In the genomic region with DNA sequence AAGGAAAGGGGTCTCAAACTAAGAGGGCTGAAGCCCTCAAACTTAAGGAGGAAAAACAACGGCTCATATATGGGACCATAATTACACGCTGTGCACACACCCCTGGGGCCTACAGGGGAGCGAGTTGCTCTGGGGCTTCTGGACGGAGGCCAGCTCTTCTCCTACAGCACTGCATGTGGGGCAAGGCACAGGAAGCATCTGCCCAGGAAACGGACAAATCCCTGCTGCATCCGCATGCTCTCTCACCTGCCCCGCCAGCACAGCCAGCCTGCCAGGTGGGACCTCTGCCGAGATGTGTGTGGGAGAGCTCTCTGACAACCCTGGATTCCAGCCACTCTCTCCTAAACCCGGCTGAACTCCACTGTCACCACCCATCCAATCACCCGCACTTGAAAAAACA, we compare ENCODE assay signal across 11 cellular contexts. TPM values are rescaled to one million over a fixed set of nuclear protein-coding genes. Genes with fewer than 3 reads are reported as not detected.
DNase-seq lines count a peak whose midpoint lies in the region; TF ChIP-seq lines count a peak whose summit lies in the region.
"Had no signal": no experiment of that assay in that cellular context is flagged by ENCODE, and none has a peak within 500 bp of the region (broad histone marks: within the 10 kb centered on the region; RNA-seq: fewer than 3 reads in every experiment).

No MANE protein-coding gene starts in this region.

- H3K4me3 ChIP-seq in HEK293 (ENCODE audit: low read depth, low read length) (no peak overlapping the region), choroid plexus epithelial cell (ENCODE audit: low read depth, low read length) (no peak overlapping the region), tibial artery (no peak overlapping the region)

- peaks cover 10% of the 10 kb centered on the region for H3K36me3 Mint-ChIP-seq in progenitor cell of endocrine pancreas (ENCODE audit: insufficient read depth)
- peaks cover under 1% of the 10 kb centered on the region for H3K36me3 Mint-ChIP-seq in activated CD4-positive, alpha-beta T cell treated with anti-CD3 and anti-CD28 coated beads, Interleukin-2, amount 10 ng/mL, durations not matched to agents 7 days and 5 days (ENCODE audit: low read depth)
- H3K36me3 Mint-ChIP-seq in activated naive CD8-positive, alpha-beta T cell treated with anti-CD3 and anti-CD28 coated beads for 36 hours = peaks cover 6% of the 10 kb centered on the region

- intact Hi-C loops in tibial artery (cut with DNase I; ENCODE audit: low total_unique reads) = no loop called here

- H3K4me1 Mint-ChIP-seq in progenitor cell of endocrine pancreas (ENCODE audit: low read depth) = peaks cover 7% of the 10 kb centered on the region
- peaks cover 11% of the 10 kb centered on the region for H3K4me1 Mint-ChIP-seq in activated CD4-positive, alpha-beta T cell treated with anti-CD3 and anti-CD28 coated beads, Interleukin-2, amount 10 ng/mL, durations not matched to agents 7 days and 5 days
- no peaks in the 10 kb centered on the region for H3K4me1 Mint-ChIP-seq in activated naive CD8-positive, alpha-beta T cell treated with anti-CD3 and anti-CD28 coated beads for 36 hours

- H3K27me3 ChIP-seq in tibial artery = no peaks in the 10 kb centered on the region

- peak overlapping the region; percentile 49 for H3K27ac Mint-ChIP-seq in progenitor cell of endocrine pancreas
- no peak overlapping the region for H3K27ac Mint-ChIP-seq in activated CD4-positive, alpha-beta T cell treated with anti-CD3 and anti-CD28 coated beads, Interleukin-2, amount 10 ng/mL, durations not matched to agents 7 days and 5 days
- no peak overlapping the region for H3K27ac Mint-ChIP-seq in activated naive CD8-positive, alpha-beta T cell treated with anti-CD3 and anti-CD28 coated beads for 36 hours

- DNase-seq in NCI-H510A (lab: John Stamatoyannopoulos, UW) (peak; percentile 37), choroid plexus epithelial cell (ENCODE audit: low read depth) (peak; percentile 64), progenitor cell of endocrine pancreas (ENCODE audit: low spot score, unreplicated experiment) (no peak), tibial artery (no peak)
- no peak for DNase-seq in activated CD4-positive, alpha-beta T cell treated with anti-CD3 and anti-CD28 coated beads, Interleukin-2, amount 10 ng/mL, durations not matched to agents 7 days and 5 days
- no peak for DNase-seq in activated naive CD8-positive, alpha-beta T cell treated with anti-CD3 and anti-CD28 coated beads for 36 hours
- DNase-seq: activated T-cell treated with anti-CD3 and anti-CD28 coated beads, Interleukin-2, amount 50 U/mL, for 48 hours; Right ventricle myocardium superior; stimulated activated CD4-positive, alpha-beta T cell treated with anti-CD3 and anti-CD28 coated beads, Interleukin-4, amount 100 ng/mL, for 24 hours had no signal

- H3K27ac ChIP-seq in HEK293 (ENCODE audit: extremely low read depth, low read depth, low read length) = no peak overlapping the region
- peak overlapping the region in 1 of 2 donors; percentile 16 for H3K27ac ChIP-seq in tibial artery
- H3K27ac ChIP-seq: epithelial cell of prostate had no signal

- TF ChIP-seq CTCF in HEK293 (tag by site-specific recombination; IDR thresholded peaks at IDR 0.05) (no peak), choroid plexus epithelial cell (conservative IDR thresholded peaks at IDR 0.05; ENCODE audit: low read depth, low read length) (no peak), progenitor cell of endocrine pancreas (IDR thresholded peaks at IDR 0.05; ENCODE audit: unreplicated experiment) (no peak), tibial artery (IDR thresholded peaks at IDR 0.05) (no peak)

- no peaks in the 10 kb centered on the region for H3K27me3 Mint-ChIP-seq in progenitor cell of endocrine pancreas
- H3K27me3 Mint-ChIP-seq in activated CD4-positive, alpha-beta T cell treated with anti-CD3 and anti-CD28 coated beads, Interleukin-2, amount 10 ng/mL, durations not matched to agents 7 days and 5 days = no peaks in the 10 kb centered on the region
- H3K27me3 Mint-ChIP-seq in activated naive CD8-positive, alpha-beta T cell treated with anti-CD3 and anti-CD28 coated beads for 36 hours = no peaks in the 10 kb centered on the region

- no peaks in the 10 kb centered on the region for H3K9me3 Mint-ChIP-seq in progenitor cell of endocrine pancreas (ENCODE audit: low read depth)
- H3K9me3 Mint-ChIP-seq in activated CD4-positive, alpha-beta T cell treated with anti-CD3 and anti-CD28 coated beads, Interleukin-2, amount 10 ng/mL, durations not matched to agents 7 days and 5 days = no peaks in the 10 kb centered on the region
- H3K9me3 Mint-ChIP-seq in activated naive CD8-positive, alpha-beta T cell treated with anti-CD3 and anti-CD28 coated beads for 36 hours = no peaks in the 10 kb centered on the region

- H3K9me3 ChIP-seq in HEK293 (ENCODE audit: control insufficient read depth, insufficient read depth, low read depth, low read length) (no peaks in the 10 kb centered on the region), tibial artery (no peaks in the 10 kb centered on the region)

- POLR2A ChIA-PET in HEK293 (lab: Yijun Ruan, JAX) = interaction anchor here (0.6 kb wide), 1 partner anchor 153 kb away, joined by 3 read pairs; no protein-coding TSS in a partner anchor
- POLR2A ChIA-PET in activated CD4-positive, alpha-beta T cell treated with anti-CD3 and anti-CD28 coated beads, Interleukin-2, amount 10 ng/mL, durations not matched to agents 7 days and 5 days (lab: Charles Lee) = no interaction called here

- no peak overlapping the region for H3K4me3 Mint-ChIP-seq in progenitor cell of endocrine pancreas (ENCODE audit: low read depth)
- H3K4me3 Mint-ChIP-seq in activated CD4-positive, alpha-beta T cell treated with anti-CD3 and anti-CD28 coated beads, Interleukin-2, amount 10 ng/mL, durations not matched to agents 7 days and 5 days = no peak overlapping the region
- H3K4me3 Mint-ChIP-seq in activated naive CD8-positive, alpha-beta T cell treated with anti-CD3 and anti-CD28 coated beads for 36 hours = no peak overlapping the region

- 0 out of 2 replicates have a peak, but pooled peaks cover 4% of the 10 kb centered on the region for H3K4me1 ChIP-seq in HEK293 (ENCODE audit: control insufficient read depth, insufficient read depth, low read length)
- H3K4me1 ChIP-seq in tibial artery = peaks cover 0 to 30% (median 18%) of the 10 kb centered on the region in 4 donors

- CTCF ChIA-PET in HEK293 (lab: Yijun Ruan, JAX) = interaction anchor here (0.6 to 1.4 kb wide), 2 partner anchors 18 to 19 kb away, joined by 3 read pairs; no protein-coding TSS in a partner anchor
- CTCF ChIA-PET in activated CD4-positive, alpha-beta T cell treated with anti-CD3 and anti-CD28 coated beads, Interleukin-2, amount 10 ng/mL, durations not matched to agents 7 days and 5 days (lab: Charles Lee) = interaction anchor here (1.7 kb wide), 1 partner anchor 16 kb away, joined by 4 read pairs; no protein-coding TSS in a partner anchor

- H3K36me3 ChIP-seq in HEK293 (ENCODE audit: control insufficient read depth in 2 of 2, insufficient read depth in 1 of 2, low read length in 2 of 2) = peaks cover 0 to 13% of the 10 kb centered on the region in 2 experiments; a peak in 1 of 3 replicates
- peaks cover 6 to 32% (median 23%) of the 10 kb centered on the region in 3 donors for H3K36me3 ChIP-seq in tibial artery

TF ChIP-seq in HEK293, 187 proteins besides CTCF, POLR2A, EP300 and RAD21 (continues in another document):
- TF ChIP-seq, protein P1, sequence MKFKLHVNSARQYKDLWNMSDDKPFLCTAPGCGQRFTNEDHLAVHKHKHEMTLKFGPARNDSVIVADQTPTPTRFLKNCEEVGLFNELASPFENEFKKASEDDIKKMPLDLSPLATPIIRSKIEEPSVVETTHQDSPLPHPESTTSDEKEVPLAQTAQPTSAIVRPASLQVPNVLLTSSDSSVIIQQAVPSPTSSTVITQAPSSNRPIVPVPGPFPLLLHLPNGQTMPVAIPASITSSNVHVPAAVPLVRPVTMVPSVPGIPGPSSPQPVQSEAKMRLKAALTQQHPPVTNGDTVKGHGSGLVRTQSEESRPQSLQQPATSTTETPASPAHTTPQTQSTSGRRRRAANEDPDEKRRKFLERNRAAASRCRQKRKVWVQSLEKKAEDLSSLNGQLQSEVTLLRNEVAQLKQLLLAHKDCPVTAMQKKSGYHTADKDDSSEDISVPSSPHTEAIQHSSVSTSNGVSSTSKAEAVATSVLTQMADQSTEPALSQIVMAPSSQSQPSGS (tag by site-specific recombination; IDR thresholded peaks at IDR 0.05; ENCODE audit: low read depth) = no peak
- TF ChIP-seq SCRT2 (tag by site-specific recombination; IDR thresholded peaks at IDR 0.05) (no peak), KLF1 (tag by site-specific recombination; IDR thresholded peaks at IDR 0.05) (no peak), ZNF350 (tag by site-specific recombination; IDR thresholded peaks at IDR 0.05) (no peak), ZNF292 (tag by site-specific recombination; IDR thresholded peaks at IDR 0.05; ENCODE audit: borderline replicate concordance, low read depth) (no peak), ZBTB20 (tag by site-specific recombination; IDR thresholded peaks at IDR 0.05) (peak; percentile 25; the same call in 1 of the 2 replicates), ZNF501 (tag by site-specific recombination; IDR thresholded peaks at IDR 0.05) (no peak), ZIC2 (tag by site-specific recombination; IDR thresholded peaks at IDR 0.05) (peak; percentile 87), OSR2 (tag by site-specific recombination; IDR thresholded peaks at IDR 0.05) (no peak), ZNF555 (tag by site-specific recombination; conservative IDR thresholded peaks at IDR 0.05) (no peak), KLF16 (tag by site-specific recombination; IDR thresholded peaks at IDR 0.05) (no peak)
- TF ChIP-seq, protein P2, sequence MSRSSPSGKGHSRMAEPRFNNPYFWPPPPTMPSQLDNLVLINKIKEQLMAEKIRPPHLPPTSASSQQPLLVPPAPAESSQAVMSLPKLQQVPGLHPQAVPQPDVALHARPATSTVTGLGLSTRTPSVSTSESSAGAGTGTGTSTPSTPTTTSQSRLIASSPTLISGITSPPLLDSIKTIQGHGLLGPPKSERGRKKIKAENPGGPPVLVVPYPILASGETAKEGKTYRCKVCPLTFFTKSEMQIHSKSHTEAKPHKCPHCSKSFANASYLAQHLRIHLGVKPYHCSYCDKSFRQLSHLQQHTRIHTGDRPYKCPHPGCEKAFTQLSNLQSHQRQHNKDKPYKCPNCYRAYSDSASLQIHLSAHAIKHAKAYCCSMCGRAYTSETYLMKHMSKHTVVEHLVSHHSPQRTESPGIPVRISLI (tag by site-specific recombination; IDR thresholded peaks at IDR 0.05) = no peak

RNA-seq across cellular contexts. Expression of a gene that starts 54.1 kb away (rescaled TPM):
- total RNA-seq in progenitor cell of endocrine pancreas = 61.9 and 62.2 TPM in 2 replicates
- 10 to 100 TPM; 93.8 to 95.2 TPM for total RNA-seq in activated CD4-positive, alpha-beta T cell treated with anti-CD3 and anti-CD28 coated beads, Interleukin-2, amount 10 ng/mL, durations not matched to agents 7 days and 5 days
- total RNA-seq in activated naive CD8-positive, alpha-beta T cell treated with anti-CD3 and anti-CD28 coated beads for 36 hours = 100 to 1,000 TPM; 206 to 216 TPM

RNA-seq across cellular contexts. Expression of a gene that starts 54.2 kb away (rescaled TPM):
- 9.0 and 11.6 TPM in 2 replicates for total RNA-seq in progenitor cell of endocrine pancreas
- 10 to 100 TPM; 10.8 to 13.4 TPM for total RNA-seq in activated CD4-positive, alpha-beta T cell treated with anti-CD3 and anti-CD28 coated beads, Interleukin-2, amount 10 ng/mL, durations not matched to agents 7 days and 5 days
- 10 to 100 TPM in 1 of 2 experiments, 1 to 10 TPM in 1; 9.1 to 10.6 TPM for total RNA-seq in activated naive CD8-positive, alpha-beta T cell treated with anti-CD3 and anti-CD28 coated beads for 36 hours

Comparison
In these comparisons a context has a peak if more than half of its experiments do, and no peak if none do; other contexts are left out.
1. DNase-seq: peak in NCI-H510A (single experiment) and choroid plexus epithelial cell (single experiment); none in progenitor cell of endocrine pancreas (single experiment), activated CD4-positive, alpha-beta T cell treated with anti-CD3 and anti-CD28 coated beads, Interleukin-2, amount 10 ng/mL, durations not matched to agents 7 days and 5 days (single experiment), activated naive CD8-positive, alpha-beta T cell treated with anti-CD3 and anti-CD28 coated beads for 36 hours (single experiment) and tibial artery (0 of 2).